14 cellular contexts compared by ENCODE assay signal in the genomic region with DNA sequence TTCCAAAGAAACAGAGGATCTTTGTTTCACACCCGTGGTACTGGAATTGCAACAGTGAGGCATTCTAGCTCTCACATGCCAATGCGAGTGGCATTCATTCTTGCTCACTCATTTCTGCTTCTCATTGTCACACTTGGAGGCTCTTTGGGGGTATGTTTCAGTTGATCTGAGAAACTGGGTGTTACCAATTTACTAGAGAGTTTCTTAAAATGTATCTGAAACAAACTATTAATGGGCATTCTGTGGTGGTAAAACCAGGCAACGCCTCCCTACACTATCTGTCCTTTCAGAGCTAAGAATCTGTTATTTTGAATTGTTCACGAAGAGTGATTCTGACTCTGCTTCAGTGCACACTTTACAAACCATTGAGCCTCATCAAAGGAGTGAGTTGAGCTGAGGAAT.
DNase-seq lines count a peak whose midpoint lies in the region; ATAC-seq, FAIRE-seq and TF ChIP-seq lines count a peak whose summit lies in the region.
"Had no signal": no experiment of that assay in that cellular context is flagged by ENCODE, and none has a peak within 500 bp of the region (broad histone marks: within the 10 kb centered on the region; RNA-seq: fewer than 3 reads in every experiment).

No MANE protein-coding gene starts in this region.

- intact Hi-C loops in kidney (cut with DNase I), result no loop called here

- H3K36me3 Mint-ChIP-seq in activated naive CD8-positive, alpha-beta T cell treated with anti-CD3 and anti-CD28 coated beads for 36 hours, result peaks cover 79% of the 10 kb centered on the region

- H3K27me3 Mint-ChIP-seq in activated naive CD8-positive, alpha-beta T cell treated with anti-CD3 and anti-CD28 coated beads for 36 hours, result no peaks in the 10 kb centered on the region
- H3K27me3 Mint-ChIP-seq: CD4-positive, alpha-beta T cell had no signal

- H3K27ac Mint-ChIP-seq in activated naive CD8-positive, alpha-beta T cell treated with anti-CD3 and anti-CD28 coated beads for 36 hours, result peak overlapping the region; percentile 72
- H3K27ac Mint-ChIP-seq: CD4-positive, alpha-beta T cell had no signal

- H3K4me1 Mint-ChIP-seq in activated naive CD8-positive, alpha-beta T cell treated with anti-CD3 and anti-CD28 coated beads for 36 hours, result peaks cover 91% of the 10 kb centered on the region

- no peak for FAIRE-seq in kidney (lab: Jason Lieb, UNC)

- H3K4me3 ChIP-seq in kidney (ENCODE audit: low read length in 2 of 2), result no peak overlapping the region
- H3K4me3 ChIP-seq: coronary artery, suprapubic skin had no signal

- no peaks in the 10 kb centered on the region for H3K4me1 ChIP-seq in kidney (ENCODE audit: control insufficient read depth in 1 of 2, insufficient read depth in 1 of 2, low read depth in 1 of 2, low read length in 2 of 2)

- peaks cover 3% of the 10 kb centered on the region for H3K9me3 Mint-ChIP-seq in activated naive CD8-positive, alpha-beta T cell treated with anti-CD3 and anti-CD28 coated beads for 36 hours
- H3K9me3 Mint-ChIP-seq: CD4-positive, alpha-beta T cell had no signal

- no peak overlapping the region for H3K27ac ChIP-seq in kidney (ENCODE audit: low read depth in 2 of 2, low read length in 2 of 2)
- H3K27ac ChIP-seq: suprapubic skin had no signal

- DNase-seq in activated naive CD8-positive, alpha-beta T cell treated with anti-CD3 and anti-CD28 coated beads for 36 hours, result no peak
- DNase-seq in activated naive CD4-positive, alpha-beta T cell treated with Interleukin-2 at 50 U/mL for 16 hours, result no peak
- no peak for DNase-seq in activated CD8-positive, alpha-beta memory T cell treated with anti-CD3 and anti-CD28 coated beads, Interleukin-2, amount 50 U/mL, for 48 hours
- no peak for DNase-seq in kidney
- DNase-seq in SIG-M5 treated with dmso at 0.1 percent for 504 hours (lab: John Stamatoyannopoulos, UW; ENCODE audit: unreplicated experiment), result no peak
- DNase-seq: CD4-positive, alpha-beta T cell; foreskin fibroblast; left colon; NCI-H187 had no signal

- no peaks in the 10 kb centered on the region for H3K9me3 ChIP-seq in kidney (ENCODE audit: control insufficient read depth in 1 of 2, low read length in 2 of 2)
- H3K9me3 ChIP-seq: suprapubic skin had no signal

- no peak overlapping the region for H3K4me3 Mint-ChIP-seq in activated naive CD8-positive, alpha-beta T cell treated with anti-CD3 and anti-CD28 coated beads for 36 hours
- H3K4me3 Mint-ChIP-seq: CD4-positive, alpha-beta T cell had no signal

- H3K9ac ChIP-seq in kidney (ENCODE audit: low read length in 2 of 2), result no peak overlapping the region

- H3K36me3 ChIP-seq in kidney (ENCODE audit: control insufficient read depth in 1 of 2, insufficient read depth in 2 of 2, low read length in 2 of 2), result peaks cover 2 to 11% of the 10 kb centered on the region in 2 donors
- H3K36me3 ChIP-seq: suprapubic skin had no signal

- no peak for TF ChIP-seq CTCF in kidney (IDR thresholded peaks at IDR 0.05; ENCODE audit: borderline replicate concordance, extremely low read depth, insufficient read depth)

- ATAC-seq in GM18867 (IDR thresholded peaks at IDR 0.05; ENCODE audit: unreplicated experiment) (peak; percentile 82), GM21447 (IDR thresholded peaks at IDR 0.05; ENCODE audit: unreplicated experiment) (peak; percentile 62), HG03066 (IDR thresholded peaks at IDR 0.05; ENCODE audit: low read depth, unreplicated experiment) (peak; percentile 77)
- ATAC-seq: left colon had no signal
